Comparison of ENCODE assay signal across 1 cellular context in the genomic region with DNA sequence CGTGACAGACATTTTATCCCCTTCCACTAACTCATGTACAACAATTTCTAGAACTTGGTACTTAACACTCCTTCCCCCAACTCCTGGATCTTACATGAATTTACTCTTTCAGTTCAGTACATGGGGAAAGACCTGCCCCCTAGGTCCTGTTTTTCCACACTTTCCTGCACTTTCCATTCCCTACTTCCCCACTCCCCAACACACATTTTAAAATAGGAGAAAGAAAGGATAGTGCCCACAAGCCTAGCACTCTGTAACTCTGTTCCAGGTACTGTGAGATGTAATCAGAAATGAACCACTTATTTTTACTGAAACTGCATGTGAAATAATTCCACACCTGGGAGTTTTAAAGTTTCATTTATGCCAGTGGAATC.
TF ChIP-seq lines count a peak whose summit lies in the region.

No MANE protein-coding gene starts in this region.

TF ChIP-seq in HEK293, 187 proteins besides CTCF, POLR2A, EP300 and RAD21 (continued from another document):
- TF ChIP-seq ZNF768 (tag by site-specific recombination; IDR thresholded peaks at IDR 0.05) (no peak), PRDM1 (tag by site-specific recombination; IDR thresholded peaks at IDR 0.05) (peak; percentile 86)
TF ChIP-seq in HEK293: peak in this region for 3.
